Comparison of ENCODE assay signal across 1 cellular context in genomic region chr17:29620271-29620670, GRCh38.
TF ChIP-seq lines count a peak whose summit lies in the region.

No MANE protein-coding gene starts in this region.

TF ChIP-seq in HepG2, 621 proteins besides CTCF, POLR2A, EP300 and RAD21:
- TF ChIP-seq FOXO1 (CRISPR knock-in tag; IDR thresholded peaks at IDR 0.05): no peak
- 0 out of 2 replicates have a peak, but pooled peaks have one; percentile 18 for TF ChIP-seq RARA (CRISPR knock-in tag; IDR thresholded peaks at IDR 0.05)
- TF ChIP-seq FOSL2 (CRISPR knock-in tag; IDR thresholded peaks at IDR 0.05): peak; percentile 68
- no peak for TF ChIP-seq CCDC6 (CRISPR knock-in tag; IDR thresholded peaks at IDR 0.05)
- TF ChIP-seq THAP9 (CRISPR knock-in tag; IDR thresholded peaks at IDR 0.05; ENCODE audit: borderline replicate concordance): peak; percentile 76
- TF ChIP-seq MLXIP (CRISPR knock-in tag; IDR thresholded peaks at IDR 0.05; ENCODE audit: borderline replicate concordance): no peak
- no peak for TF ChIP-seq ZBTB25 (CRISPR knock-in tag; IDR thresholded peaks at IDR 0.05)
